ENCODE assay signal across 14 cellular contexts in the genomic region with DNA sequence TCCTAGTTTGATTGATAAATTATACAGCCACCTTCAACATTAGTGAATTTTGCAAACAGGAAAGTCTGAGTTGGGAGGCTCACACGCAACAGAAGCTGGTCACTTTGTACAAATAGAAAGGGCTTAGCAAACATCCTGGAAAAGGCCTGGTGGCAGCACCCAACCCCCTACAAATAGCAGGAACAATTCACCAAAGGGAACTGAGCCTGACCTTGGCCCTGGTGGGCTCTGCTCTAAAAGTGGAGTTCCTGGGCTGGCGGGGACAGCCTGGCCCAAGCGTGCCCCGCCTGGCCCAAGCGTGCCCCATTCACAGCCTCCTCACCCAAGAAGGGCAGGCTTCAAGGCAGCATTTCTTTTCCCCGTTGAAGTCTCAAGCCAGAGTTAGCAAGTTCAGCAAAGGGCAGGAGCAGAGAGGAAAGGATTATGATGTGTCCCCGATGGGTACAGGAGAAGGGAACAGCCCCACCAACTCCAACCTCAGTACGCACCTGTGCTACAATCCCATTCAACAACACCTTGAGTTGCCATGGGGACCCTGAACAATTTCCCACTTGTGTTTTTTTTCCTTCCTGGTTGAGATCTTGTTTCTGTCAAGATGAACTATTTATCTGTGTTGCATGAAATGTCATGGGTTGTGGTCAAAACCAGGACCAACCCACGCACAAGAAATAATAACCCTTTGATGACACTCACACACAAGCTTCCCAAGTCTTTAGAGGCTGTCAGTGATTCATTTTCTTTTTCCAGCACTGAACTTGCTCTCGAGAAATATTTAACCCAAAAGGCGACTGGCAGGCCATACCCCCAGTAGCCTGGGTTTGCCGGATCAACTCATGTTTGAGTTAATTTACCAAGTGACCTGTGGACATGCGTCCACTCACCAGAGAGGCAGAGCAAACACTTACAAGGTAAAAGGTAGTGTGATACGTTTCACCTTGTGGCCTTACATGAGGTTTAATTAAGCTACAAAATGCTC. TPM values are rescaled to one million over a fixed set of nuclear protein-coding genes. Genes with fewer than 3 reads are reported as not detected.
A peak's percentile ranks its signal among the peaks of the same experiment; 100 is the strongest.
DNase-seq lines count a peak whose midpoint lies in the region; ATAC-seq and TF ChIP-seq lines count a peak whose summit lies in the region.
"Had no signal": no experiment of that assay in that cellular context is flagged by ENCODE, and none has a peak within 500 bp of the region (broad histone marks: within the 10 kb centered on the region; RNA-seq: fewer than 3 reads in every experiment).

No MANE protein-coding gene starts in this region.

- no peak for TF ChIP-seq CTCF in fibroblast of mammary gland (conservative IDR thresholded peaks at IDR 0.05; ENCODE audit: control insufficient read depth, insufficient read depth, low read depth, low read length)
- no peak for TF ChIP-seq CTCF in PC-3 (conservative IDR thresholded peaks at IDR 0.05; ENCODE audit: low read depth, low read length)

- no peak overlapping the region for H3K9ac ChIP-seq in PC-3 (ENCODE audit: low read length)

- intact Hi-C loops in PC-3 (cut with micrococcal nuclease): no loop called here

- CTCF ChIA-PET in activated CD4-positive, alpha-beta T cell treated with anti-CD3 and anti-CD28 coated beads, Interleukin-2, amount 10 ng/mL, durations not matched to agents 7 days and 5 days (lab: Charles Lee): interaction anchor here (0.6 to 2.3 kb wide), 7 partner anchors 9 to 300 kb away, joined by 3 to 12 read pairs (median 4); a partner anchor contains a TSS
- CTCF ChIA-PET in PC-3 (lab: Charles Lee): no interaction called here

- no peaks in the 10 kb centered on the region for H3K9me2 ChIP-seq in PC-3 (replicated peaks; ENCODE audit: low read length)

- no peaks in the 10 kb centered on the region for H3K27me3 Mint-ChIP-seq in activated CD4-positive, alpha-beta T cell treated with anti-CD3 and anti-CD28 coated beads, Interleukin-2, amount 10 ng/mL, durations not matched to agents 7 days and 5 days
- H3K27me3 Mint-ChIP-seq in stimulated activated naive B cell treated with anti-CD40 and anti-IgM and Interleukin-4, amounts not matched to agents 10 μg/mL and 1 μg/mL and 100 μg/mL, for 72 hours: no peaks in the 10 kb centered on the region
- H3K27me3 Mint-ChIP-seq: activated B cell treated with CpG ODN at 0.5 μM for 24 hours had no signal

- no peaks in the 10 kb centered on the region for H3K27me3 ChIP-seq in PC-3 (ENCODE audit: low read length)
- H3K27me3 ChIP-seq: hepatocyte, upper lobe of left lung had no signal

- H3K4me2 ChIP-seq in PC-3 (ENCODE audit: low read length): no peak overlapping the region
- H3K4me2 ChIP-seq: hepatocyte had no signal

- no peak overlapping the region for H3K4me3 ChIP-seq in fibroblast of mammary gland (ENCODE audit: control insufficient read depth, low read depth, low read length)
- no peak overlapping the region for H3K4me3 ChIP-seq in PC-3 (ENCODE audit: low read length)
- H3K4me3 ChIP-seq: hepatocyte, upper lobe of left lung had no signal

- no peak overlapping the region for H2AFZ ChIP-seq in PC-3 (ENCODE audit: low read length)
- H2AFZ ChIP-seq: hepatocyte had no signal

- H3K9me3 Mint-ChIP-seq in activated CD4-positive, alpha-beta T cell treated with anti-CD3 and anti-CD28 coated beads, Interleukin-2, amount 10 ng/mL, durations not matched to agents 7 days and 5 days: no peaks in the 10 kb centered on the region
- H3K9me3 Mint-ChIP-seq in stimulated activated naive B cell treated with anti-CD40 and anti-IgM and Interleukin-4, amounts not matched to agents 10 μg/mL and 1 μg/mL and 100 μg/mL, for 72 hours: no peaks in the 10 kb centered on the region
- H3K9me3 Mint-ChIP-seq: activated B cell treated with CpG ODN at 0.5 μM for 24 hours had no signal

- H3K9me3 ChIP-seq in PC-3 (ENCODE audit: low read length): no peaks in the 10 kb centered on the region
- H3K9me3 ChIP-seq: upper lobe of left lung had no signal

- no TSS peak for BruUV-seq in PC-3 (replicated peaks; lab: Mats Ljungman, UMichigan)

- no peaks in the 10 kb centered on the region for H3F3A ChIP-seq in PC-3 (ENCODE audit: low read length, unreplicated experiment)

- peak overlapping the region; percentile 17 for H3K4me3 Mint-ChIP-seq in activated CD4-positive, alpha-beta T cell treated with anti-CD3 and anti-CD28 coated beads, Interleukin-2, amount 10 ng/mL, durations not matched to agents 7 days and 5 days
- H3K4me3 Mint-ChIP-seq in stimulated activated naive B cell treated with anti-CD40 and anti-IgM and Interleukin-4, amounts not matched to agents 10 μg/mL and 1 μg/mL and 100 μg/mL, for 72 hours: peak overlapping the region; percentile 46 to 53
- H3K4me3 Mint-ChIP-seq: activated B cell treated with CpG ODN at 0.5 μM for 24 hours had no signal

- H3K4me1 Mint-ChIP-seq in activated CD4-positive, alpha-beta T cell treated with anti-CD3 and anti-CD28 coated beads, Interleukin-2, amount 10 ng/mL, durations not matched to agents 7 days and 5 days: peaks cover 91% of the 10 kb centered on the region
- H3K4me1 Mint-ChIP-seq in stimulated activated naive B cell treated with anti-CD40 and anti-IgM and Interleukin-4, amounts not matched to agents 10 μg/mL and 1 μg/mL and 100 μg/mL, for 72 hours: peaks cover 59 to 90% of the 10 kb centered on the region in 2 donors

- H4K20me1 ChIP-seq in PC-3 (ENCODE audit: low read length): no peaks in the 10 kb centered on the region

- peaks cover 61% of the 10 kb centered on the region for H3K36me3 Mint-ChIP-seq in activated CD4-positive, alpha-beta T cell treated with anti-CD3 and anti-CD28 coated beads, Interleukin-2, amount 10 ng/mL, durations not matched to agents 7 days and 5 days (ENCODE audit: low read depth)
- peaks cover 47 to 63% of the 10 kb centered on the region in 2 donors for H3K36me3 Mint-ChIP-seq in stimulated activated naive B cell treated with anti-CD40 and anti-IgM and Interleukin-4, amounts not matched to agents 10 μg/mL and 1 μg/mL and 100 μg/mL, for 72 hours

- POLR2A ChIA-PET in activated CD4-positive, alpha-beta T cell treated with anti-CD3 and anti-CD28 coated beads, Interleukin-2, amount 10 ng/mL, durations not matched to agents 7 days and 5 days (lab: Charles Lee): interaction anchor here (0.7 kb wide), 1 partner anchor 43 kb away, joined by 3 read pairs; a partner anchor contains a TSS
- POLR2A ChIA-PET in PC-3 (lab: Charles Lee; ENCODE audit: unreplicated experiment): no interaction called here

- H3K79me2 ChIP-seq in PC-3 (ENCODE audit: low read length): no peaks in the 10 kb centered on the region
- H3K79me2 ChIP-seq: hepatocyte had no signal

- ATAC-seq in stimulated activated naive B cell treated with anti-CD40 and anti-IgM and Interleukin-4, amounts not matched to agents 10 μg/mL and 1 μg/mL and 100 μg/mL, for 72 hours (replicated peaks): peak; percentile 10 to 17
- ATAC-seq in PC-3: no peak

- H3K27ac ChIP-seq in PC-3 (ENCODE audit: low read length): no peak overlapping the region
- H3K27ac ChIP-seq: hepatocyte, upper lobe of left lung had no signal

- peak overlapping the region; percentile 10 for H3K27ac Mint-ChIP-seq in activated CD4-positive, alpha-beta T cell treated with anti-CD3 and anti-CD28 coated beads, Interleukin-2, amount 10 ng/mL, durations not matched to agents 7 days and 5 days
- peak overlapping the region; percentile 92 for H3K27ac Mint-ChIP-seq in stimulated activated naive B cell treated with anti-CD40 and anti-IgM and Interleukin-4, amounts not matched to agents 10 μg/mL and 1 μg/mL and 100 μg/mL, for 72 hours
- H3K27ac Mint-ChIP-seq: activated B cell treated with CpG ODN at 0.5 μM for 24 hours had no signal

- DNase-seq in activated T-cell treated with anti-CD3 and anti-CD28 coated beads for 24 hours (ENCODE audit: low read depth): peak; percentile 22
- DNase-seq in activated T-cell treated with anti-CD3 and anti-CD28 coated beads, Interleukin-2, amount 50 U/mL, for 1 hour: no peak
- no peak for DNase-seq in activated CD4-positive, alpha-beta T cell treated with anti-CD3 and anti-CD28 coated beads, Interleukin-2, amount 10 ng/mL, durations not matched to agents 7 days and 5 days
- DNase-seq in fibroblast of mammary gland (ENCODE audit: low read depth): peak; percentile 14
- peak; percentile 30 for DNase-seq in stimulated activated naive B cell treated with anti-CD40 and anti-IgM and Interleukin-4, amounts not matched to agents 10 μg/mL and 1 μg/mL and 100 μg/mL, for 72 hours
- DNase-seq in PC-3: no peak
- no peak for DNase-seq in occipital lobe (lab: John Stamatoyannopoulos, UW)
- DNase-seq in germinal center (ENCODE audit: low spot score): no peak
- DNase-seq: activated B cell treated with CpG ODN at 0.5 μM for 24 hours, amniotic stem cell, midbrain, MV-4-11, upper lobe of left lung had no signal

- H3K36me3 ChIP-seq in PC-3 (ENCODE audit: low read depth, low read length): no peaks in the 10 kb centered on the region; the same call in 1 of the 2 replicates
- H3K36me3 ChIP-seq: upper lobe of left lung had no signal

- H3K4me1 ChIP-seq in PC-3 (ENCODE audit: insufficient read depth, low read length): peaks cover 14% of the 10 kb centered on the region

RNA-seq across cellular contexts. Expression of a gene that starts 43.3 kb away (rescaled TPM):
- 100 to 1,000 TPM; 151 to 172 TPM for total RNA-seq in activated CD4-positive, alpha-beta T cell treated with anti-CD3 and anti-CD28 coated beads, Interleukin-2, amount 10 ng/mL, durations not matched to agents 7 days and 5 days
- total RNA-seq in PC-3 (2014; rRNA removed) (22.0 and 27.6 TPM in 2 replicates), occipital lobe (10.5 TPM)

Comparison
In these comparisons a context has a peak if more than half of its experiments do, and no peak if none do; other contexts are left out.
1. DNase-seq: peak in activated T-cell treated with anti-CD3 and anti-CD28 coated beads for 24 hours (single experiment), fibroblast of mammary gland (single experiment) and stimulated activated naive B cell treated with anti-CD40 and anti-IgM and Interleukin-4, amounts not matched to agents 10 μg/mL and 1 μg/mL and 100 μg/mL, for 72 hours (single experiment); none in activated T-cell treated with anti-CD3 and anti-CD28 coated beads, Interleukin-2, amount 50 U/mL, for 1 hour (single experiment), activated CD4-positive, alpha-beta T cell treated with anti-CD3 and anti-CD28 coated beads, Interleukin-2, amount 10 ng/mL, durations not matched to agents 7 days and 5 days (single experiment), PC-3 (single experiment), occipital lobe (single experiment) and germinal center (single experiment).